3 cellular contexts compared by ENCODE assay signal in genomic region chr10:132923384-132923783, GRCh38. TPM values are rescaled to one million over a fixed set of nuclear protein-coding genes. Genes with fewer than 3 reads are reported as not detected.
"Had no signal": no experiment of that assay in that cellular context is flagged by ENCODE, and none has a peak within 500 bp of the region (broad histone marks: within the 10 kb centered on the region; RNA-seq: fewer than 3 reads in every experiment).

No MANE protein-coding gene starts in this region.

RNA-seq across cellular contexts. Expression of gene CFAP46, which starts 19.0 kb away (rescaled TPM):
- total RNA-seq: naive thymus-derived CD8-positive, alpha-beta T cell; transverse colon had no signal
- polyA plus RNA-seq: naive thymus-derived CD8-positive, alpha-beta T cell; urinary bladder had no signal
